In genomic region chr4:7878323-7878722, GRCh38 we compare ENCODE assay signal across 32 cellular contexts.
DNase-seq lines count a peak whose midpoint lies in the region; ATAC-seq, FAIRE-seq and TF ChIP-seq lines count a peak whose summit lies in the region.
"Had no signal": no experiment of that assay in that cellular context is flagged by ENCODE, and none has a peak within 500 bp of the region (broad histone marks: within the 10 kb centered on the region; RNA-seq: fewer than 3 reads in every experiment).

No MANE protein-coding gene starts in this region.

- H3K79me1 ChIP-seq in mesenchymal stem cell (replicated peaks; ENCODE audit: low read length, poor library complexity, severe bottlenecking) = peaks cover 8% of the 10 kb centered on the region

- peaks cover 3% of the 10 kb centered on the region for H3K9me3 Mint-ChIP-seq in astrocyte (ENCODE audit: unreplicated experiment)
- H3K9me3 Mint-ChIP-seq: natural killer cell treated with Interleukin-12 subunit alpha and Interleukin-12 subunit beta and Interleukin-15 and Interleukin-18, amount 100 ng/mL, for 72 hours had no signal

- H3K18ac ChIP-seq in mesenchymal stem cell (ENCODE audit: low read depth in 1 of 2, low read length in 2 of 2) = no peak overlapping the region

- H3K4me2 ChIP-seq in astrocyte (ENCODE audit: low read length) (no peak overlapping the region), mesenchymal stem cell (ENCODE audit: low read length, poor library complexity, severe bottlenecking) (no peak overlapping the region)

- peak overlapping the region; percentile 24 for H2BK120ac ChIP-seq in mesenchymal stem cell (ENCODE audit: low read depth, low read length)

- no peak overlapping the region for H3K4me3 Mint-ChIP-seq in astrocyte (ENCODE audit: unreplicated experiment)
- H3K4me3 Mint-ChIP-seq: activated CD4-positive, alpha-beta T cell treated with anti-CD3 and anti-CD28 coated beads for 36 hours; CD14-positive monocyte; natural killer cell treated with Interleukin-12 subunit alpha and Interleukin-12 subunit beta and Interleukin-15 and Interleukin-18, amount 100 ng/mL, for 72 hours had no signal

- no peak overlapping the region for H2BK5ac ChIP-seq in mesenchymal stem cell (ENCODE audit: low read depth, low read length, poor library complexity, severe bottlenecking)

- no peak overlapping the region for H2AFZ ChIP-seq in astrocyte (ENCODE audit: low read depth, low read length)
- no peak overlapping the region for H2AFZ ChIP-seq in mesenchymal stem cell (ENCODE audit: low read depth, low read length)

- no peak overlapping the region for H2BK15ac ChIP-seq in mesenchymal stem cell (ENCODE audit: low read depth, poor library complexity, severe bottlenecking)

- H3K9ac ChIP-seq in astrocyte (ENCODE audit: low read length) (peak overlapping the region; percentile 5), mesenchymal stem cell (ENCODE audit: low read length) (no peak overlapping the region)

- H2BK12ac ChIP-seq in mesenchymal stem cell (ENCODE audit: low read length in 2 of 2) = peak overlapping the region in 1 of 2 experiments; percentile 9

- no peak for TF ChIP-seq CTCF in astrocyte (IDR thresholded peaks at IDR 0.05; ENCODE audit: insufficient read depth, low read depth, low read length)

- peaks cover 77% of the 10 kb centered on the region for H3K4me1 Mint-ChIP-seq in astrocyte (ENCODE audit: low read depth, unreplicated experiment)
- H3K4me1 Mint-ChIP-seq: CD14-positive monocyte had no signal

- intact Hi-C loops in sciatic nerve (cut with DNase I) = no loop called here

- no peak overlapping the region for H4K91ac ChIP-seq in mesenchymal stem cell (ENCODE audit: low read length)

- H3K27ac ChIP-seq in astrocyte (ENCODE audit: low read depth, low read length) = peak overlapping the region; percentile 13
- no peak overlapping the region for H3K27ac ChIP-seq in mesenchymal stem cell (ENCODE audit: low read length, poor library complexity, severe bottlenecking)
- H3K27ac ChIP-seq: 22Rv1, adrenal gland, breast epithelium, left lung, ovary, RWPE1, SK-N-MC had no signal

- H3K14ac ChIP-seq in mesenchymal stem cell (ENCODE audit: low read length in 2 of 2) = no peak overlapping the region

- FAIRE-seq in astrocyte (lab: Jason Lieb, UNC) = no peak
- FAIRE-seq: colon had no signal

- peaks cover 5% of the 10 kb centered on the region for H3K36me3 Mint-ChIP-seq in astrocyte (ENCODE audit: low read depth, unreplicated experiment)
- H3K36me3 Mint-ChIP-seq: CD14-positive monocyte; natural killer cell treated with Interleukin-12 subunit alpha and Interleukin-12 subunit beta and Interleukin-15 and Interleukin-18, amount 100 ng/mL, for 72 hours had no signal

- peak overlapping the region in 1 of 2 experiments; percentile 28 for H3K4ac ChIP-seq in mesenchymal stem cell (ENCODE audit: low read depth in 1 of 2, low read length in 2 of 2)

- no peak overlapping the region for H3K23ac ChIP-seq in mesenchymal stem cell (ENCODE audit: low read length in 2 of 2)

- H3K36me3 ChIP-seq in astrocyte (ENCODE audit: insufficient read depth, low read length) (peaks cover 2% of the 10 kb centered on the region), mesenchymal stem cell (ENCODE audit: control insufficient read depth in 1 of 2, insufficient read depth in 2 of 2, low read depth in 1 of 2, low read length in 2 of 2) (no peaks in the 10 kb centered on the region)
- H3K36me3 ChIP-seq: adrenal gland, breast epithelium, HAP-1, left lung, ovary had no signal

- H3K79me2 ChIP-seq in astrocyte (ENCODE audit: insufficient read depth, low read length) = peaks cover 96% of the 10 kb centered on the region

- H4K20me1 ChIP-seq in astrocyte (ENCODE audit: insufficient read depth, low read length) = peaks cover 29% of the 10 kb centered on the region

- H3K4me3 ChIP-seq in astrocyte (ENCODE audit: insufficient read depth, low read depth, low read length) = no peak overlapping the region
- no peak overlapping the region for H3K4me3 ChIP-seq in mesenchymal stem cell (ENCODE audit: insufficient read depth in 1 of 2, low read depth in 1 of 2, low read length in 2 of 2)
- H3K4me3 ChIP-seq: adrenal gland, breast epithelium, HAP-1, left lung, ovary, SK-N-MC had no signal

- H4K8ac ChIP-seq in mesenchymal stem cell (ENCODE audit: low read length) = no peak overlapping the region

- H3K9me3 ChIP-seq in astrocyte (ENCODE audit: insufficient read depth, low read depth, low read length) (no peaks in the 10 kb centered on the region), mesenchymal stem cell (ENCODE audit: control insufficient read depth, low read length) (no peaks in the 10 kb centered on the region)
- H3K9me3 ChIP-seq: adrenal gland, breast epithelium, HAP-1, left lung, ovary had no signal

- H3K27ac Mint-ChIP-seq in astrocyte (ENCODE audit: unreplicated experiment) = no peak overlapping the region
- H3K27ac Mint-ChIP-seq: activated CD4-positive, alpha-beta T cell treated with anti-CD3 and anti-CD28 coated beads for 36 hours; CD14-positive monocyte; natural killer cell treated with Interleukin-12 subunit alpha and Interleukin-12 subunit beta and Interleukin-15 and Interleukin-18, amount 100 ng/mL, for 72 hours had no signal

- H2AK5ac ChIP-seq in mesenchymal stem cell (ENCODE audit: low read length, severe bottlenecking) = no peak overlapping the region

- 91% methylated on average over 6 of the region's 6 CpGs for WGBS in mesenchymal stem cell

- DNase-seq in DMS 273 (lab: John Stamatoyannopoulos, UW; ENCODE audit: unreplicated experiment) (peak; percentile 47), DMS 273 treated with DMSO at 0.1 percent for 48 hours (lab: John Stamatoyannopoulos, UW) (no peak), astrocyte (ENCODE audit: low read depth) (no peak), mesenchymal stem cell (no peak), sciatic nerve (ENCODE audit: low spot score) (no peak), T-helper 1 cell (no peak)
- no peak for DNase-seq in stimulated activated CD4-positive, alpha-beta T cell treated with anti-CD3 and anti-CD28 coated beads, Interleukin-4, amount 100 ng/mL, for 24 hours
- DNase-seq in central memory CD4-positive, alpha-beta T cell = no peak
- DNase-seq: activated CD4-positive, alpha-beta T cell treated with anti-CD3 and anti-CD28 coated beads for 36 hours; activated CD8-positive, alpha-beta memory T cell treated with anti-CD3 and anti-CD28 coated beads for 24 hours; activated gamma-delta T cell; adrenal gland; Calu3; effector memory CD4-positive, alpha-beta T cell; foreskin melanocyte; hippocampal formation; left lung; mesendoderm; NCI-H2081 treated with DMSO at 0.1 percent for 48 hours; NCI-H345; NCI-H774; ovary; right cardiac atrium; stimulated activated naive CD4-positive, alpha-beta T cell had no signal

- H3K27me3 ChIP-seq in astrocyte (ENCODE audit: insufficient read depth, low read length) (no peaks in the 10 kb centered on the region), mesenchymal stem cell (ENCODE audit: control insufficient read depth in 1 of 2, insufficient read depth in 1 of 2, low read length in 2 of 2) (no peaks in the 10 kb centered on the region)
- H3K27me3 ChIP-seq: adrenal gland, breast epithelium, left lung, ovary had no signal

- ATAC-seq in sciatic nerve = peak; percentile 30
- ATAC-seq: activated CD4-positive, alpha-beta T cell treated with anti-CD3 and anti-CD28 coated beads for 36 hours; left lung; natural killer cell treated with Interleukin-12 subunit alpha and Interleukin-12 subunit beta and Interleukin-15 and Interleukin-18, amount 100 ng/mL, for 72 hours; right cardiac atrium had no signal

- no peaks in the 10 kb centered on the region for H3K27me3 Mint-ChIP-seq in astrocyte (ENCODE audit: low read depth, unreplicated experiment)
- H3K27me3 Mint-ChIP-seq: activated CD4-positive, alpha-beta T cell treated with anti-CD3 and anti-CD28 coated beads for 36 hours had no signal

- H3K4me1 ChIP-seq in astrocyte (ENCODE audit: insufficient read depth, low read length) = peaks cover 57% of the 10 kb centered on the region
- peaks cover 22% of the 10 kb centered on the region for H3K4me1 ChIP-seq in mesenchymal stem cell (ENCODE audit: control insufficient read depth, insufficient read depth, low read depth, low read length)
- H3K4me1 ChIP-seq: adrenal gland, breast epithelium, left lung had no signal
